Comparison of ENCODE assay signal across 8 cellular contexts in genomic region chr20:58850693-58851174, GRCh38.
DNase-seq lines count a peak whose midpoint lies in the region; ATAC-seq lines count a peak whose summit lies in the region.

Gene GNAS-AS1 (minus strand): TSS chr20:58850902.

- H3K27ac ChIP-seq in HUES6 (ENCODE audit: low read depth, low read length): peak within 1 kb of the TSS; percentile 78

- H3K9ac ChIP-seq in HUES6 (ENCODE audit: low read length): peak within 1 kb of the TSS; percentile 91

- DNase-seq in CD1c-positive myeloid dendritic cell (ENCODE audit: extremely low spot score): peak; percentile 37
- DNase-seq in activated CD4-positive, CD25-positive, alpha-beta regulatory T cell treated with anti-CD3 and anti-CD28 coated beads, Interleukin-2, amount 50 U/mL, for 72 hours: peak; percentile 82
- peak; percentile 72 for DNase-seq in central memory CD4-positive, alpha-beta T cell
- peak; percentile 95 for DNase-seq in left kidney (ENCODE audit: low read depth, low spot score)
- peak; percentile 70 to 75 for DNase-seq in stimulated activated CD4-positive, alpha-beta T cell treated with anti-CD3 and anti-CD28 coated beads, Interleukin-2, amount 100 ng/mL, for 48 hours
- no peak for DNase-seq in NCI-H2029 treated with DMSO at 0.1 percent for 48 hours (lab: John Stamatoyannopoulos, UW)

- H3K27me3 ChIP-seq in HUES6 (ENCODE audit: control insufficient read depth, insufficient read depth, low read length): peaks cover 47% of the 10 kb centered on the region

- H3K9me3 ChIP-seq in HUES6 (ENCODE audit: control insufficient read depth, insufficient read depth, low read depth, low read length): no peaks in the 10 kb centered on the region

- H3K4me3 ChIP-seq in HUES6 (ENCODE audit: low read depth, low read length): peak within 1 kb of the TSS; percentile 94

- H3K36me3 ChIP-seq in HUES6 (ENCODE audit: control insufficient read depth, insufficient read depth, low read length): peaks cover 31% of the 10 kb centered on the region

- peaks cover 47% of the 10 kb centered on the region for H3K4me1 ChIP-seq in HUES6 (ENCODE audit: control insufficient read depth, insufficient read depth, low read length)

- peak; percentile 79 for ATAC-seq in GM21367 (IDR thresholded peaks at IDR 0.05; ENCODE audit: unreplicated experiment)
